Comparison of ENCODE assay signal across 10 cellular contexts in genomic region chr12:52044284-52044983, GRCh38. TPM values are rescaled to one million over a fixed set of nuclear protein-coding genes. Genes with fewer than 3 reads are reported as not detected.
A peak's percentile ranks its signal among the peaks of the same experiment; 100 is the strongest.
DNase-seq lines count a peak whose midpoint lies in the region; ATAC-seq, FAIRE-seq and TF ChIP-seq lines count a peak whose summit lies in the region.
"Had no signal": no experiment of that assay in that cellular context is flagged by ENCODE, and none has a peak within 500 bp of the region (broad histone marks: within the 10 kb centered on the region; RNA-seq: fewer than 3 reads in every experiment).

No MANE protein-coding gene starts in this region.

- no peaks in the 10 kb centered on the region; the same call in 1 of the 2 replicates for H3F3A ChIP-seq in MM.1S (ENCODE audit: insufficient read depth, low read length)

- no peak overlapping the region for H3K4me3 Mint-ChIP-seq in activated naive CD8-positive, alpha-beta T cell treated with anti-CD3 and anti-CD28 coated beads for 36 hours

- H4K8ac ChIP-seq in mesenchymal stem cell (ENCODE audit: low read length): no peak overlapping the region

- H3K79me1 ChIP-seq in mesenchymal stem cell (replicated peaks; ENCODE audit: low read length, poor library complexity, severe bottlenecking): no peaks in the 10 kb centered on the region

- H2AK5ac ChIP-seq in mesenchymal stem cell (ENCODE audit: low read length, severe bottlenecking): no peak overlapping the region

- H4K91ac ChIP-seq in mesenchymal stem cell (ENCODE audit: low read length): no peak overlapping the region

- CTCF ChIA-PET in endothelial cell of umbilical vein (lab: Charles Lee): interaction anchor here (0.7 to 8.7 kb wide), 8 partner anchors 12 to 76 kb away, joined by 3 to 67 read pairs (median 6); partner anchors contain the start of gene ATG101

- H3K27ac Mint-ChIP-seq in activated naive CD4-positive, alpha-beta T cell treated with anti-CD3 and anti-CD28 coated beads, Interleukin-2, amount 50 U/mL, for 72 hours: no peak overlapping the region
- H3K27ac Mint-ChIP-seq in activated naive CD8-positive, alpha-beta T cell treated with anti-CD3 and anti-CD28 coated beads for 36 hours: no peak overlapping the region

- H3K9me3 ChIP-seq in MM.1S (replicated peaks; ENCODE audit: insufficient read depth, low read length) (no peaks in the 10 kb centered on the region), endothelial cell of umbilical vein (replicated peaks; ENCODE audit: control insufficient read depth, insufficient read depth, low read length) (no peaks in the 10 kb centered on the region), mesenchymal stem cell (ENCODE audit: control insufficient read depth, low read length) (no peaks in the 10 kb centered on the region), HAP-1 (no peaks in the 10 kb centered on the region)

- H3K79me2 ChIP-seq in MM.1S (ENCODE audit: low read length) (no peaks in the 10 kb centered on the region), endothelial cell of umbilical vein (ENCODE audit: control insufficient read depth, insufficient read depth, low read length) (no peaks in the 10 kb centered on the region)

- H4K20me1 ChIP-seq in MM.1S (ENCODE audit: insufficient read depth, low read length): no peaks in the 10 kb centered on the region
- H4K20me1 ChIP-seq in endothelial cell of umbilical vein (replicated peaks; ENCODE audit: control insufficient read depth, extremely low read depth, insufficient read depth, low read length): no peaks in the 10 kb centered on the region

- peak; percentile 0 for DNase-seq in MM.1S
- peak; percentile 70 for DNase-seq in endothelial cell of umbilical vein (ENCODE audit: low read depth, low spot score)
- no peak for DNase-seq in mesenchymal stem cell
- peak in 38 of 49 donors; percentile 10 to 89 (median 62) for DNase-seq in substantia nigra (lab: John Stamatoyannopoulos, UW)
- no peak for DNase-seq in HAP-1 (ENCODE audit: low spot score in 2 of 2)
- DNase-seq in NCI-H2227 treated with DMSO at 0.1 percent for 48 hours (lab: John Stamatoyannopoulos, UW): no peak
- DNase-seq in activated naive CD4-positive, alpha-beta T cell treated with anti-CD3 and anti-CD28 coated beads, Interleukin-2, amount 50 U/mL, for 72 hours (ENCODE audit: low spot score in 2 of 2): no peak
- DNase-seq in activated naive CD8-positive, alpha-beta T cell treated with anti-CD3 and anti-CD28 coated beads for 36 hours: no peak
- DNase-seq: NCI-H1436; stimulated activated CD4-positive, alpha-beta T cell treated with anti-CD3 and anti-CD28 coated beads, Interleukin-15, amount 100 ng/mL, for 24 hours had no signal

- no peaks in the 10 kb centered on the region for H3K9me2 ChIP-seq in MM.1S (replicated peaks; ENCODE audit: insufficient read depth, low read length)

- no peak overlapping the region for H2BK5ac ChIP-seq in mesenchymal stem cell (ENCODE audit: low read depth, low read length, poor library complexity, severe bottlenecking)

- H2BK12ac ChIP-seq in mesenchymal stem cell (ENCODE audit: low read length in 2 of 2): no peak overlapping the region

- no TSS peak for BruUV-seq in endothelial cell of umbilical vein (replicated peaks; lab: Mats Ljungman, UMichigan)

- H3K14ac ChIP-seq in mesenchymal stem cell (ENCODE audit: low read length in 2 of 2): no peak overlapping the region

- dilution Hi-C loops in endothelial cell of umbilical vein (cut with MboI; ENCODE audit: extremely low pct_ligation_motif_present, low sequenced_read_pairs): no loop called here

- H2BK120ac ChIP-seq in mesenchymal stem cell (ENCODE audit: low read depth, low read length): no peak overlapping the region

- no peak overlapping the region for H3K18ac ChIP-seq in mesenchymal stem cell (ENCODE audit: low read depth in 1 of 2, low read length in 2 of 2)

- no peak overlapping the region for H2BK15ac ChIP-seq in mesenchymal stem cell (ENCODE audit: low read depth, poor library complexity, severe bottlenecking)

- H3K23ac ChIP-seq in mesenchymal stem cell (ENCODE audit: low read length in 2 of 2): no peak overlapping the region

- WGBS in mesenchymal stem cell: 89% methylated on average over 18 of the region's 18 CpGs

- in situ Hi-C loops in HAP-1 (cut with MboI; ENCODE audit: low sequenced_read_pairs): no loop called here

- no peaks in the 10 kb centered on the region for H3K9me3 Mint-ChIP-seq in activated naive CD4-positive, alpha-beta T cell treated with anti-CD3 and anti-CD28 coated beads, Interleukin-2, amount 50 U/mL, for 72 hours
- H3K9me3 Mint-ChIP-seq in activated naive CD8-positive, alpha-beta T cell treated with anti-CD3 and anti-CD28 coated beads for 36 hours: no peaks in the 10 kb centered on the region

- POLR2A ChIA-PET in endothelial cell of umbilical vein (lab: Charles Lee): interaction anchor here (0.6 to 1.1 kb wide), 4 partner anchors 12 to 75 kb away, joined by 3 to 5 read pairs (median 4); partner anchors contain the start of gene ATG101

- H3K27me3 Mint-ChIP-seq in activated naive CD8-positive, alpha-beta T cell treated with anti-CD3 and anti-CD28 coated beads for 36 hours: no peaks in the 10 kb centered on the region

- no peak overlapping the region for H3K4ac ChIP-seq in mesenchymal stem cell (ENCODE audit: low read depth in 1 of 2, low read length in 2 of 2)

- H3K4me2 ChIP-seq in MM.1S (ENCODE audit: low read depth, low read length) (no peak overlapping the region), endothelial cell of umbilical vein (ENCODE audit: insufficient read depth, low read length) (peak overlapping the region; percentile 62), mesenchymal stem cell (ENCODE audit: low read length, poor library complexity, severe bottlenecking) (no peak overlapping the region)

- H3K36me3 ChIP-seq in MM.1S (replicated peaks; ENCODE audit: insufficient read depth, low read length) (no peaks in the 10 kb centered on the region), endothelial cell of umbilical vein (ENCODE audit: control insufficient read depth in 2 of 2, extremely low read depth in 1 of 2, insufficient read depth in 2 of 2, low read length in 2 of 2) (no peaks in the 10 kb centered on the region), mesenchymal stem cell (ENCODE audit: control insufficient read depth in 1 of 2, insufficient read depth in 2 of 2, low read depth in 1 of 2, low read length in 2 of 2) (no peaks in the 10 kb centered on the region), HAP-1 (replicated peaks) (peaks cover 4% of the 10 kb centered on the region)

- H3K9ac ChIP-seq in MM.1S (ENCODE audit: low read length): no peak overlapping the region
- H3K9ac ChIP-seq in endothelial cell of umbilical vein (replicated peaks; ENCODE audit: extremely low read depth, insufficient read depth, low read length): peak overlapping the region; percentile 41
- peak overlapping the region; percentile 74 for H3K9ac ChIP-seq in mesenchymal stem cell (ENCODE audit: low read length)

- no peak for ATAC-seq in activated naive CD4-positive, alpha-beta T cell treated with anti-CD3 and anti-CD28 coated beads, Interleukin-2, amount 50 U/mL, for 72 hours

- TF ChIP-seq CTCF in MM.1S (IDR thresholded peaks at IDR 0.05; ENCODE audit: low read length): no peak
- no peak for TF ChIP-seq CTCF in endothelial cell of umbilical vein (IDR thresholded peaks at IDR 0.05; ENCODE audit: extremely low read depth in 1 of 2, insufficient read depth in 1 of 2, low read depth in 1 of 2, low read length in 2 of 2)

- H3K9me1 ChIP-seq in endothelial cell of umbilical vein (replicated peaks; ENCODE audit: control insufficient read depth, extremely low read depth, insufficient read depth, low read length): no peaks in the 10 kb centered on the region

- no peak overlapping the region for H3K27ac ChIP-seq in MM.1S (ENCODE audit: low read length)
- peak overlapping the region; percentile 75 for H3K27ac ChIP-seq in endothelial cell of umbilical vein (ENCODE audit: insufficient read depth, low read depth, low read length)
- no peak overlapping the region for H3K27ac ChIP-seq in mesenchymal stem cell (ENCODE audit: low read length, poor library complexity, severe bottlenecking)
- no peak overlapping the region for H3K27ac ChIP-seq in substantia nigra (ENCODE audit: low read depth, low read length, poor library complexity, severe bottlenecking)

- H3K4me1 Mint-ChIP-seq in activated naive CD8-positive, alpha-beta T cell treated with anti-CD3 and anti-CD28 coated beads for 36 hours: peaks cover 49% of the 10 kb centered on the region

- H3K36me3 Mint-ChIP-seq in activated naive CD4-positive, alpha-beta T cell treated with anti-CD3 and anti-CD28 coated beads, Interleukin-2, amount 50 U/mL, for 72 hours: no peaks in the 10 kb centered on the region
- peaks cover 31% of the 10 kb centered on the region for H3K36me3 Mint-ChIP-seq in activated naive CD8-positive, alpha-beta T cell treated with anti-CD3 and anti-CD28 coated beads for 36 hours

- intact Hi-C loops in endothelial cell of umbilical vein (cut with micrococcal nuclease): no loop called here

- H3K27me3 ChIP-seq in MM.1S (replicated peaks; ENCODE audit: insufficient read depth, low read length) (no peaks in the 10 kb centered on the region), endothelial cell of umbilical vein (ENCODE audit: control insufficient read depth in 2 of 2, insufficient read depth in 2 of 2, low read length in 2 of 2) (no peaks in the 10 kb centered on the region), mesenchymal stem cell (ENCODE audit: control insufficient read depth in 1 of 2, insufficient read depth in 1 of 2, low read length in 2 of 2) (no peaks in the 10 kb centered on the region), HAP-1 (ENCODE audit: low read depth) (no peaks in the 10 kb centered on the region)

- H3K4me3 ChIP-seq in MM.1S (ENCODE audit: low read length): no peak overlapping the region
- no peak overlapping the region for H3K4me3 ChIP-seq in endothelial cell of umbilical vein (replicated peaks in 1 of 3; ENCODE audit: insufficient read depth in 1 of 3, low read depth in 1 of 3, low read length in 3 of 3)
- peak overlapping the region in 1 of 2 experiments; percentile 50 for H3K4me3 ChIP-seq in mesenchymal stem cell (ENCODE audit: insufficient read depth in 1 of 2, low read depth in 1 of 2, low read length in 2 of 2)
- H3K4me3 ChIP-seq in HAP-1: no peak overlapping the region

- FAIRE-seq in endothelial cell of umbilical vein (lab: Jason Lieb, UNC): peak; percentile 84

- H3K4me1 ChIP-seq in MM.1S (ENCODE audit: low read length): no peaks in the 10 kb centered on the region
- H3K4me1 ChIP-seq in endothelial cell of umbilical vein (ENCODE audit: control insufficient read depth, extremely low read depth, insufficient read depth, low read length): peaks cover 25% of the 10 kb centered on the region
- H3K4me1 ChIP-seq in mesenchymal stem cell (ENCODE audit: control insufficient read depth, insufficient read depth, low read depth, low read length): no peaks in the 10 kb centered on the region
- no peaks in the 10 kb centered on the region for H3K4me1 ChIP-seq in HAP-1

- TF ChIP-seq POLR2A in endothelial cell of umbilical vein (IDR thresholded peaks at IDR 0.05; ENCODE audit: low read depth, low read length): no peak

- H2AFZ ChIP-seq in MM.1S (ENCODE audit: low read length) (no peak overlapping the region), endothelial cell of umbilical vein (ENCODE audit: low read depth, low read length) (peak overlapping the region; percentile 28), mesenchymal stem cell (ENCODE audit: low read depth, low read length) (no peak overlapping the region)

RNA-seq across cellular contexts. Expression of gene NR4A1, which starts 6.8 kb away (rescaled TPM):
- total RNA-seq in endothelial cell of umbilical vein: 6.8 and 10.2 TPM in 2 replicates
- polyA plus RNA-seq in endothelial cell of umbilical vein: 13.4 and 18.2 TPM in 2 replicates
- 7.8 and 14.6 TPM in 2 replicates for polyA plus RNA-seq in endothelial cell of umbilical vein (2011; cell fraction: cytosol; rRNA removed)
- polyA plus RNA-seq in endothelial cell of umbilical vein (2011; cell fraction: nucleus; rRNA removed): 58.3 and 72.6 TPM in 2 replicates
- 10.3 and 10.5 TPM in 2 replicates for polyA plus RNA-seq in endothelial cell of umbilical vein (2012)
- polyA minus RNA-seq in endothelial cell of umbilical vein: 3.8 and 7.3 TPM in 2 replicates
- 70.1 TPM for polyA minus RNA-seq in endothelial cell of umbilical vein (2011; cell fraction: cytosol; rRNA and poly(A)+ RNA removed)
- 26.7 and 42.7 TPM in 2 replicates for polyA minus RNA-seq in endothelial cell of umbilical vein (2011; cell fraction: nucleus; rRNA and poly(A)+ RNA removed)
- polyA plus RNA-seq in mesenchymal stem cell (2013, experiment 1 of 2): 59.6 TPM
- polyA plus RNA-seq in mesenchymal stem cell (2013, experiment 2 of 2): 43.8 TPM
- 10 to 100 TPM; 29.8 to 76.0 TPM for total RNA-seq in activated naive CD4-positive, alpha-beta T cell treated with anti-CD3 and anti-CD28 coated beads, Interleukin-2, amount 50 U/mL, for 72 hours
- total RNA-seq in activated naive CD8-positive, alpha-beta T cell treated with anti-CD3 and anti-CD28 coated beads for 36 hours: 10 to 100 TPM; 88.0 to 92.6 TPM

RNA-seq across cellular contexts. Expression of gene ATG101, which starts 25.3 kb away (rescaled TPM):
- total RNA-seq in endothelial cell of umbilical vein: 41.6 and 43.3 TPM in 2 replicates
- 67.5 and 78.4 TPM in 2 replicates for polyA plus RNA-seq in endothelial cell of umbilical vein
- 82.7 and 95.4 TPM in 2 replicates for polyA plus RNA-seq in endothelial cell of umbilical vein (2011; cell fraction: cytosol; rRNA removed)
- polyA plus RNA-seq in endothelial cell of umbilical vein (2011; cell fraction: nucleus; rRNA removed): 56.4 and 61.2 TPM in 2 replicates
- 48.8 and 54.3 TPM in 2 replicates for polyA plus RNA-seq in endothelial cell of umbilical vein (2012)
- 51.6 and 70.4 TPM in 2 replicates for polyA minus RNA-seq in endothelial cell of umbilical vein
- 44.9 TPM for polyA minus RNA-seq in endothelial cell of umbilical vein (2011; cell fraction: cytosol; rRNA and poly(A)+ RNA removed)
- 18.7 and 25.5 TPM in 2 replicates for polyA minus RNA-seq in endothelial cell of umbilical vein (2011; cell fraction: nucleus; rRNA and poly(A)+ RNA removed)
- 38.1 TPM for polyA plus RNA-seq in mesenchymal stem cell (2013, experiment 1 of 2)
- polyA plus RNA-seq in mesenchymal stem cell (2013, experiment 2 of 2): 37.4 TPM
- 10 to 100 TPM; 28.5 to 46.8 TPM for total RNA-seq in activated naive CD4-positive, alpha-beta T cell treated with anti-CD3 and anti-CD28 coated beads, Interleukin-2, amount 50 U/mL, for 72 hours
- total RNA-seq in activated naive CD8-positive, alpha-beta T cell treated with anti-CD3 and anti-CD28 coated beads for 36 hours: 10 to 100 TPM; 39.8 to 41.2 TPM

RNA-seq across cellular contexts. Expression of gene SMIM41, which starts 35.1 kb away (rescaled TPM):
- total RNA-seq in endothelial cell of umbilical vein: not detected in 2 replicates
- not detected in 2 replicates for polyA plus RNA-seq in endothelial cell of umbilical vein
- not detected in 2 replicates for polyA plus RNA-seq in endothelial cell of umbilical vein (2011; cell fraction: cytosol; rRNA removed)
- polyA plus RNA-seq in endothelial cell of umbilical vein (2011; cell fraction: nucleus; rRNA removed): not detected in 2 replicates
- polyA plus RNA-seq in endothelial cell of umbilical vein (2012): not detected in 2 replicates
- polyA minus RNA-seq in endothelial cell of umbilical vein: not detected in 2 replicates
- polyA minus RNA-seq in endothelial cell of umbilical vein (2011; cell fraction: cytosol; rRNA and poly(A)+ RNA removed): not detected
- not detected in 2 replicates for polyA minus RNA-seq in endothelial cell of umbilical vein (2011; cell fraction: nucleus; rRNA and poly(A)+ RNA removed)
- polyA plus RNA-seq in mesenchymal stem cell (2013, experiment 1 of 2): 3.3 TPM
- 3.5 TPM for polyA plus RNA-seq in mesenchymal stem cell (2013, experiment 2 of 2)
- total RNA-seq in activated naive CD4-positive, alpha-beta T cell treated with anti-CD3 and anti-CD28 coated beads, Interleukin-2, amount 50 U/mL, for 72 hours: not detected
- not detected for total RNA-seq in activated naive CD8-positive, alpha-beta T cell treated with anti-CD3 and anti-CD28 coated beads for 36 hours

RNA-seq across cellular contexts. Expression of gene TAMALIN, which starts 37.7 kb away (rescaled TPM):
- total RNA-seq in endothelial cell of umbilical vein: 87.5 and 88.4 TPM in 2 replicates
- 50.0 and 53.3 TPM in 2 replicates for polyA plus RNA-seq in endothelial cell of umbilical vein
- 42.2 and 64.7 TPM in 2 replicates for polyA plus RNA-seq in endothelial cell of umbilical vein (2011; cell fraction: cytosol; rRNA removed)
- 85.1 and 86.5 TPM in 2 replicates for polyA plus RNA-seq in endothelial cell of umbilical vein (2011; cell fraction: nucleus; rRNA removed)
- polyA plus RNA-seq in endothelial cell of umbilical vein (2012): 68.4 and 77.9 TPM in 2 replicates
- polyA minus RNA-seq in endothelial cell of umbilical vein: 42.6 and 64.3 TPM in 2 replicates
- polyA minus RNA-seq in endothelial cell of umbilical vein (2011; cell fraction: cytosol; rRNA and poly(A)+ RNA removed): 0.51 TPM
- 27.5 and 38.0 TPM in 2 replicates for polyA minus RNA-seq in endothelial cell of umbilical vein (2011; cell fraction: nucleus; rRNA and poly(A)+ RNA removed)
- polyA plus RNA-seq in mesenchymal stem cell (2013, experiment 1 of 2): 17.3 TPM
- polyA plus RNA-seq in mesenchymal stem cell (2013, experiment 2 of 2): 17.8 TPM
- total RNA-seq in activated naive CD4-positive, alpha-beta T cell treated with anti-CD3 and anti-CD28 coated beads, Interleukin-2, amount 50 U/mL, for 72 hours: 10 to 100 TPM in 1 of 2 donors, 1 to 10 TPM in 1; 9.9 to 32.9 TPM
- 10 to 100 TPM in 1 of 2 experiments, 1 to 10 TPM in 1; 9.1 to 11.3 TPM for total RNA-seq in activated naive CD8-positive, alpha-beta T cell treated with anti-CD3 and anti-CD28 coated beads for 36 hours

Comparison
In these comparisons a context has a peak if more than half of its experiments do, and no peak if none do; other contexts are left out.
1. DNase-seq: peak in MM.1S (single experiment), endothelial cell of umbilical vein (single experiment) and substantia nigra (38 of 49); none in mesenchymal stem cell (single experiment), HAP-1 (0 of 2), NCI-H2227 treated with DMSO at 0.1 percent for 48 hours (single experiment), activated naive CD4-positive, alpha-beta T cell treated with anti-CD3 and anti-CD28 coated beads, Interleukin-2, amount 50 U/mL, for 72 hours (0 of 2) and activated naive CD8-positive, alpha-beta T cell treated with anti-CD3 and anti-CD28 coated beads for 36 hours (single experiment).